In genomic region chr15:91861223-91861622, GRCh38 we compare ENCODE assay signal across 13 cellular contexts. TPM values are rescaled to one million over a fixed set of nuclear protein-coding genes. Genes with fewer than 3 reads are reported as not detected.
DNase-seq lines count a peak whose midpoint lies in the region; ATAC-seq lines count a peak whose summit lies in the region.
"Had no signal": no experiment of that assay in that cellular context is flagged by ENCODE, and none has a peak within 500 bp of the region (broad histone marks: within the 10 kb centered on the region; RNA-seq: fewer than 3 reads in every experiment).

No MANE protein-coding gene starts in this region.

- peak overlapping the region; percentile 41 for H3K27ac Mint-ChIP-seq in activated naive CD4-positive, alpha-beta T cell treated with anti-CD3 and anti-CD28 coated beads, Interleukin-2, amount 50 U/mL, for 24 hours
- no peak overlapping the region for H3K27ac Mint-ChIP-seq in effector memory CD8-positive, alpha-beta T cell

- ATAC-seq in left lobe of liver (peak; percentile 33), HG03159 (IDR thresholded peaks at IDR 0.05; ENCODE audit: unreplicated experiment) (no peak)
- ATAC-seq in effector memory CD8-positive, alpha-beta T cell (replicated peaks), result no peak

- peaks cover 95% of the 10 kb centered on the region for H3K4me1 Mint-ChIP-seq in activated naive CD4-positive, alpha-beta T cell treated with anti-CD3 and anti-CD28 coated beads, Interleukin-2, amount 50 U/mL, for 24 hours
- H3K4me1 Mint-ChIP-seq in effector memory CD8-positive, alpha-beta T cell (ENCODE audit: low read depth in 2 of 2), result peaks cover 58 to 68% of the 10 kb centered on the region in 2 donors

- no peaks in the 10 kb centered on the region for H3K9me3 Mint-ChIP-seq in activated naive CD4-positive, alpha-beta T cell treated with anti-CD3 and anti-CD28 coated beads, Interleukin-2, amount 50 U/mL, for 24 hours
- H3K9me3 Mint-ChIP-seq in effector memory CD8-positive, alpha-beta T cell, result no peaks in the 10 kb centered on the region

- no peak for DNase-seq in activated naive CD4-positive, alpha-beta T cell treated with Interleukin-2 at 50 U/mL for 16 hours
- DNase-seq in SIG-M5 treated with dmso at 0.1 percent for 504 hours (lab: John Stamatoyannopoulos, UW; ENCODE audit: unreplicated experiment) (peak; percentile 83), left lobe of liver (ENCODE audit: low spot score) (no peak), glomerular visceral epithelial cell (ENCODE audit: extremely low spot score) (no peak), NCI-H1092 treated with DMSO at 0.1 percent for 48 hours (lab: John Stamatoyannopoulos, UW) (no peak)
- DNase-seq in effector memory CD8-positive, alpha-beta T cell, result no peak
- DNase-seq: NCI-H1436; stimulated activated CD4-positive, alpha-beta T cell treated with anti-CD3 and anti-CD28 coated beads, Interleukin-2, amount 100 ng/mL, for 24 hours; stimulated activated CD8-positive, alpha-beta memory T cell treated with anti-CD3 and anti-CD28 coated beads, Interleukin-4, amount 100 ng/mL, for 48 hours; tibial artery had no signal

- no peaks in the 10 kb centered on the region for H3K27me3 Mint-ChIP-seq in activated naive CD4-positive, alpha-beta T cell treated with anti-CD3 and anti-CD28 coated beads, Interleukin-2, amount 50 U/mL, for 24 hours
- H3K27me3 Mint-ChIP-seq in effector memory CD8-positive, alpha-beta T cell, result no peaks in the 10 kb centered on the region

- H3K36me3 Mint-ChIP-seq in activated naive CD4-positive, alpha-beta T cell treated with anti-CD3 and anti-CD28 coated beads, Interleukin-2, amount 50 U/mL, for 24 hours, result no peaks in the 10 kb centered on the region
- peaks cover 4% of the 10 kb centered on the region for H3K36me3 Mint-ChIP-seq in effector memory CD8-positive, alpha-beta T cell (ENCODE audit: insufficient read depth)

- no peak overlapping the region for H3K4me3 Mint-ChIP-seq in activated naive CD4-positive, alpha-beta T cell treated with anti-CD3 and anti-CD28 coated beads, Interleukin-2, amount 50 U/mL, for 24 hours
- peak overlapping the region in 1 of 2 donors; percentile 23 for H3K4me3 Mint-ChIP-seq in effector memory CD8-positive, alpha-beta T cell

RNA-seq across cellular contexts. Expression of gene SLCO3A1, which starts 7.7 kb away (rescaled TPM):
- 3.4 TPM for total RNA-seq in left lobe of liver
- total RNA-seq: myocyte had no signal
